33 cellular contexts compared by ENCODE assay signal in genomic region chr2:139271879-139272278, GRCh38.
"Had no signal": no experiment of that assay in that cellular context is flagged by ENCODE, and none has a peak within 500 bp of the region (broad histone marks: within the 10 kb centered on the region; RNA-seq: fewer than 3 reads in every experiment).

No MANE protein-coding gene starts in this region.

- H3K4me3 Mint-ChIP-seq: activated CD4-positive, alpha-beta memory T cell treated with anti-CD3 and anti-CD28 coated beads, Interleukin-2, amount 10 ng/mL, durations not matched to agents 7 days and 5 days; activated CD4-positive, alpha-beta T cell treated with anti-CD3 and anti-CD28 coated beads for 36 hours; activated CD4-positive, alpha-beta T cell treated with anti-CD3 and anti-CD28 coated beads, Interleukin-2, amount 10 ng/mL, durations not matched to agents 7 days and 5 days; activated naive CD4-positive, alpha-beta T cell treated with anti-CD3 and anti-CD28 coated beads, Interleukin-2, amount 10 ng/mL, durations not matched to agents 7 days and 5 days; activated naive CD4-positive, alpha-beta T cell treated with anti-CD3 and anti-CD28 coated beads, Interleukin-2, amount 50 U/mL, for 24 hours; activated naive CD8-positive, alpha-beta T cell; activated naive CD8-positive, alpha-beta T cell treated with anti-CD3 and anti-CD28 coated beads, Interleukin-2, amount 10 ng/mL, durations not matched to agents 7 days and 5 days; activated naive CD8-positive, alpha-beta T cell treated with anti-CD3 and anti-CD28 coated beads, Interleukin-2, amount 50 U/mL, for 24 hours; activated T-cell treated with anti-CD3 and anti-CD28 coated beads, Interleukin-2, amount 50 U/mL, for 24 hours; brain; central memory CD8-positive, alpha-beta T cell; T-helper 1 cell treated with Interleukin-12 subunit alpha and Interleukin-12 subunit beta and Interleukin-4 antibody, amounts not matched to agents 30 μg/mL and 1 μg/mL, for 36 hours; T-helper 2 cell treated with Interferon-gamma antibody and Interleukin-4, amounts not matched to agents 5 μg/mL and 100 μg/mL, for 36 hours had no signal

- H3K4me1 Mint-ChIP-seq: activated CD4-positive, alpha-beta memory T cell treated with anti-CD3 and anti-CD28 coated beads, Interleukin-2, amount 10 ng/mL, durations not matched to agents 7 days and 5 days; activated CD4-positive, alpha-beta T cell treated with anti-CD3 and anti-CD28 coated beads for 36 hours; activated CD4-positive, alpha-beta T cell treated with anti-CD3 and anti-CD28 coated beads, Interleukin-2, amount 10 ng/mL, durations not matched to agents 7 days and 5 days; activated naive CD4-positive, alpha-beta T cell treated with anti-CD3 and anti-CD28 coated beads, Interleukin-2, amount 10 ng/mL, durations not matched to agents 7 days and 5 days; activated naive CD4-positive, alpha-beta T cell treated with anti-CD3 and anti-CD28 coated beads, Interleukin-2, amount 50 U/mL, for 24 hours; activated naive CD8-positive, alpha-beta T cell treated with anti-CD3 and anti-CD28 coated beads, Interleukin-2, amount 10 ng/mL, durations not matched to agents 7 days and 5 days; activated naive CD8-positive, alpha-beta T cell treated with anti-CD3 and anti-CD28 coated beads, Interleukin-2, amount 50 U/mL, for 24 hours; brain; central memory CD8-positive, alpha-beta T cell had no signal

- H3K4me1 ChIP-seq: ascending aorta had no signal

- H3K27ac Mint-ChIP-seq: activated CD4-positive, alpha-beta memory T cell treated with anti-CD3 and anti-CD28 coated beads, Interleukin-2, amount 10 ng/mL, durations not matched to agents 7 days and 5 days; activated CD4-positive, alpha-beta T cell treated with anti-CD3 and anti-CD28 coated beads for 36 hours; activated CD4-positive, alpha-beta T cell treated with anti-CD3 and anti-CD28 coated beads, Interleukin-2, amount 10 ng/mL, durations not matched to agents 7 days and 5 days; activated naive CD4-positive, alpha-beta T cell treated with anti-CD3 and anti-CD28 coated beads, Interleukin-2, amount 10 ng/mL, durations not matched to agents 7 days and 5 days; activated naive CD4-positive, alpha-beta T cell treated with anti-CD3 and anti-CD28 coated beads, Interleukin-2, amount 50 U/mL, for 24 hours; activated naive CD8-positive, alpha-beta T cell; activated naive CD8-positive, alpha-beta T cell treated with anti-CD3 and anti-CD28 coated beads, Interleukin-2, amount 10 ng/mL, durations not matched to agents 7 days and 5 days; activated naive CD8-positive, alpha-beta T cell treated with anti-CD3 and anti-CD28 coated beads, Interleukin-2, amount 50 U/mL, for 24 hours; activated T-cell treated with anti-CD3 and anti-CD28 coated beads, Interleukin-2, amount 50 U/mL, for 24 hours; activated T-helper 2 cell treated with anti-CD3 and anti-CD28 coated beads, Interferon-gamma antibody, Interleukin-2, Interleukin-4, amounts not matched to agents 10 μg/mL and 5 μg/mL and 100 μg/mL, durations not matched to agents 14 hours and 24 hours and 36 hours; brain; T-helper 1 cell treated with Interleukin-12 subunit alpha and Interleukin-12 subunit beta and Interleukin-4 antibody, amounts not matched to agents 30 μg/mL and 1 μg/mL, for 36 hours; T-helper 2 cell treated with Interferon-gamma antibody and Interleukin-4, amounts not matched to agents 5 μg/mL and 100 μg/mL, for 36 hours had no signal

- H3K4me3 ChIP-seq: ascending aorta, cardiac muscle cell had no signal

- H3K9me3 Mint-ChIP-seq: activated CD4-positive, alpha-beta T cell treated with anti-CD3 and anti-CD28 coated beads, Interleukin-2, amount 10 ng/mL, durations not matched to agents 7 days and 5 days; activated naive CD8-positive, alpha-beta T cell treated with anti-CD3 and anti-CD28 coated beads, Interleukin-2, amount 10 ng/mL, durations not matched to agents 7 days and 5 days; brain had no signal

- H3K27me3 Mint-ChIP-seq: activated CD4-positive, alpha-beta memory T cell treated with anti-CD3 and anti-CD28 coated beads, Interleukin-2, amount 10 ng/mL, durations not matched to agents 7 days and 5 days; activated CD4-positive, alpha-beta T cell treated with anti-CD3 and anti-CD28 coated beads for 36 hours; activated CD4-positive, alpha-beta T cell treated with anti-CD3 and anti-CD28 coated beads, Interleukin-2, amount 10 ng/mL, durations not matched to agents 7 days and 5 days; activated naive CD4-positive, alpha-beta T cell treated with anti-CD3 and anti-CD28 coated beads, Interleukin-2, amount 10 ng/mL, durations not matched to agents 7 days and 5 days; activated naive CD4-positive, alpha-beta T cell treated with anti-CD3 and anti-CD28 coated beads, Interleukin-2, amount 50 U/mL, for 24 hours; activated naive CD8-positive, alpha-beta T cell; activated naive CD8-positive, alpha-beta T cell treated with anti-CD3 and anti-CD28 coated beads, Interleukin-2, amount 10 ng/mL, durations not matched to agents 7 days and 5 days; activated naive CD8-positive, alpha-beta T cell treated with anti-CD3 and anti-CD28 coated beads, Interleukin-2, amount 50 U/mL, for 24 hours; activated T-cell treated with anti-CD3 and anti-CD28 coated beads, Interleukin-2, amount 50 U/mL, for 24 hours; central memory CD8-positive, alpha-beta T cell had no signal

- H3K36me3 ChIP-seq: ascending aorta, cardiac muscle cell had no signal

- H3K36me3 Mint-ChIP-seq: activated naive CD4-positive, alpha-beta T cell treated with anti-CD3 and anti-CD28 coated beads, Interleukin-2, amount 10 ng/mL, durations not matched to agents 7 days and 5 days; activated naive CD4-positive, alpha-beta T cell treated with anti-CD3 and anti-CD28 coated beads, Interleukin-2, amount 50 U/mL, for 24 hours; activated naive CD8-positive, alpha-beta T cell; activated naive CD8-positive, alpha-beta T cell treated with anti-CD3 and anti-CD28 coated beads, Interleukin-2, amount 10 ng/mL, durations not matched to agents 7 days and 5 days; brain had no signal

- H3K27ac ChIP-seq: ascending aorta, cardiac muscle cell, VCaP had no signal

- ATAC-seq: activated CD4-positive, alpha-beta T cell treated with anti-CD3 and anti-CD28 coated beads for 36 hours; activated CD4-positive, CD25-positive, alpha-beta regulatory T cell treated with anti-CD3 and anti-CD28 coated beads, Interleukin-2, amount 50 U/mL, for 24 hours; activated naive CD8-positive, alpha-beta T cell treated with anti-CD3 and anti-CD28 coated beads, Interleukin-2, amount 50 U/mL, for 24 hours had no signal

- H3K27me3 ChIP-seq: ascending aorta, cardiac muscle cell had no signal

- DNase-seq: activated CD4-positive, alpha-beta memory T cell treated with anti-CD3 and anti-CD28 coated beads, Interleukin-2, amount 10 ng/mL, durations not matched to agents 7 days and 5 days; activated CD4-positive, alpha-beta T cell treated with anti-CD3 and anti-CD28 coated beads for 1 hour; activated CD4-positive, alpha-beta T cell treated with anti-CD3 and anti-CD28 coated beads for 36 hours; activated CD4-positive, alpha-beta T cell treated with anti-CD3 and anti-CD28 coated beads for 48 hours; activated CD4-positive, alpha-beta T cell treated with anti-CD3 and anti-CD28 coated beads, Interleukin-2, amount 10 ng/mL, durations not matched to agents 7 days and 5 days; activated CD4-positive, alpha-beta T cell treated with anti-CD3 and anti-CD28 coated beads, Interleukin-2, amount 50 U/mL, for 48 hours; activated CD4-positive, CD25-positive, alpha-beta regulatory T cell; activated CD8-positive, alpha-beta memory T cell treated with anti-CD3 and anti-CD28 coated beads, Interleukin-2, amount 50 U/mL, for 4 hours; activated effector memory CD4-positive, alpha-beta T cell treated with Interleukin-2 at 50 U/mL for 16 hours; activated gamma-delta T cell; activated naive CD4-positive, alpha-beta T cell treated with anti-CD3 and anti-CD28 coated beads, Interleukin-2, amount 10 ng/mL, durations not matched to agents 7 days and 5 days; activated naive CD4-positive, alpha-beta T cell treated with Interleukin-2 at 50 U/mL for 16 hours; activated naive CD8-positive, alpha-beta T cell treated with anti-CD3 and anti-CD28 coated beads, Interleukin-2, amount 10 ng/mL, durations not matched to agents 7 days and 5 days; activated naive CD8-positive, alpha-beta T cell treated with anti-CD3 and anti-CD28 coated beads, Interleukin-2, amount 50 U/mL, for 24 hours; activated T-cell treated with anti-CD3 and anti-CD28 coated beads for 4 hours; activated T-cell treated with anti-CD3 and anti-CD28 coated beads, Interleukin-2, amount 50 U/mL, for 24 hours; activated T-cell treated with anti-CD3 and anti-CD28 coated beads, Interleukin-2, amount 50 U/mL, for 48 hours; anterior cingulate cortex; cerebellar nuclear complex; T-helper 1 cell; T-helper 2 cell; T-helper 9 cell had no signal
